In the genomic region with DNA sequence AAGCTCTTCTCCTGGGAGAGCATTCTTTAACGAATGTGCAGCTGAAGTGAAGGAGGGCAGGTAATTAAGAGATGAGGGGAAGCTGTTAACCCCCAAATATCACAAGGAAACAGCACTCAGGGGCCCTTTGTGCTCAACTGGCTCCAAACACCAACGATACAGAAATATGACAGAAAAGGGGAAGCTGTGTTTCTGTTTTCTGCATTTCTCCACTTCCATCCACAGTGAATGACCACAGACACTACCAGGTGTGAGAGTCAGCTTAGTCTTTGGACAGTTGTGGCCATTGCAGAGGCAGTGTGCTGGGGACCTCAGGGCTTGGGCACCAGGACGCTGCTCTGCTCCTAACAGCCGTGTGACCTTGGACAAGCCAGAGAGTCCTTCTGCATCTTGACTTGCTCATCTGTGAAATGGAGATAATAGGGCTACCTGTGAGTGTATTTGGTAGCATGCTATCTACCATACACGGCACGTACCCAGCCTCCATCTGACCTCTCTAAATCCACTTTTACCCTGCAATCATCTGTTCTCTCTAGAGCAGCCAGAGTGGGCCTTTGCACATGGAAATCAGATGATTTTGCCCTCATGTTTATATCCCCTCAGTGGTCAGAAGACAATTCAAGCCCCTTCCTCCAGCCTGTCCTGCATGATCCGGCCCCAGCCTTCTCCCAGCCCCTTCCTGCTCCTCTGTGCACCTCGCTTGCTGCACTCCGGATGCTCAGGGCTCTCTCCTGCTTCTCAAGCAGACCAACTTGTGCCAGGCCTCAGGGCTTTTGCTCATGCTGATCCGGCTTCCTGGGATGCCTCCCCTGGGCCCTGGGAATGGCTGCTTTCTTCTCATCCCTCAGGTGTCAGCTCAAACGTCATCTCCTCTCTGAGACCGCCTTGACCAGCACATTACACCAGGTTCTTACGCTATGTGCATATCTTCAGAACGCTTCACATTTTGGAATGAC, we compare ENCODE assay signal across 15 cellular contexts. TPM values are rescaled to one million over a fixed set of nuclear protein-coding genes. Genes with fewer than 3 reads are reported as not detected.
A peak's percentile ranks its signal among the peaks of the same experiment; 100 is the strongest.
DNase-seq lines count a peak whose midpoint lies in the region; ATAC-seq, FAIRE-seq and TF ChIP-seq lines count a peak whose summit lies in the region.
"Had no signal": no experiment of that assay in that cellular context is flagged by ENCODE, and none has a peak within 500 bp of the region (broad histone marks: within the 10 kb centered on the region; RNA-seq: fewer than 3 reads in every experiment).

No MANE protein-coding gene starts in this region.

- H3K27ac ChIP-seq in RWPE1 (peak overlapping the region; percentile 92; the same call in 1 of the 2 replicates), kidney (ENCODE audit: low read depth in 2 of 2, low read length in 2 of 2) (no peak overlapping the region), WERI-Rb-1 (no peak overlapping the region)

- ATAC-seq in HG02588 (IDR thresholded peaks at IDR 0.05; ENCODE audit: unreplicated experiment): no peak
- ATAC-seq: left colon had no signal

- H3K9me3 ChIP-seq in kidney (ENCODE audit: control insufficient read depth in 1 of 2, low read length in 2 of 2) (no peaks in the 10 kb centered on the region), WERI-Rb-1 (ENCODE audit: severe bottlenecking) (no peaks in the 10 kb centered on the region)

- no peaks in the 10 kb centered on the region for H3K27me3 ChIP-seq in WERI-Rb-1 (ENCODE audit: insufficient read depth, low read depth, severe bottlenecking)

- peaks cover 17% of the 10 kb centered on the region for H3K4me1 Mint-ChIP-seq in type B pancreatic cell (ENCODE audit: unreplicated experiment)

- H3K9ac ChIP-seq in kidney (ENCODE audit: low read length in 2 of 2): no peak overlapping the region

- intact Hi-C loops in kidney (cut with DNase I): no loop called here

- POLR2A ChIA-PET in RWPE1 (lab: Yijun Ruan, JAX; ENCODE audit: low non-redundant PET): no interaction called here

- CTCF ChIA-PET in RWPE1 (lab: Yijun Ruan, JAX): interaction anchor here (1.4 kb wide), 1 partner anchor 16 kb away, joined by 4 read pairs; no protein-coding TSS in a partner anchor

- H3K9me3 Mint-ChIP-seq in type B pancreatic cell: no peaks in the 10 kb centered on the region

- TF ChIP-seq CTCF in RWPE1 (conservative IDR thresholded peaks at IDR 0.05; ENCODE audit: low read depth): no peak
- no peak for TF ChIP-seq CTCF in kidney (IDR thresholded peaks at IDR 0.05; ENCODE audit: borderline replicate concordance, extremely low read depth, insufficient read depth)
- TF ChIP-seq CTCF in type B pancreatic cell (conservative IDR thresholded peaks at IDR 0.05): no peak
- TF ChIP-seq CTCF in WERI-Rb-1 (IDR thresholded peaks at IDR 0.05; ENCODE audit: low read depth, low read length): no peak

- peaks cover 3% of the 10 kb centered on the region for H3K27me3 Mint-ChIP-seq in type B pancreatic cell

- H3K4me3 Mint-ChIP-seq in type B pancreatic cell: no peak overlapping the region

- peak; percentile 28 for DNase-seq in activated effector memory CD4-positive, alpha-beta T cell treated with anti-CD3 and anti-CD28 coated beads, Interleukin-2, amount 50 U/mL, for 16 hours
- DNase-seq in activated effector memory CD4-positive, alpha-beta T cell treated with Interleukin-2 at 50 U/mL for 16 hours: no peak
- no peak for DNase-seq in RWPE1 (ENCODE audit: low spot score)
- peak; percentile 52 for DNase-seq in kidney
- peak; percentile 54 for DNase-seq in type B pancreatic cell (ENCODE audit: extremely low spot score, unreplicated experiment)
- no peak for DNase-seq in WERI-Rb-1
- DNase-seq in activated gamma-delta T cell treated with Interleukin-2 at 50 U/mL for 16 hours: no peak
- DNase-seq: activated naive CD4-positive, alpha-beta T cell; NCI-H2029 treated with DMSO at 0.1 percent for 48 hours; NCI-H774 had no signal

- H3K4me1 ChIP-seq in kidney (ENCODE audit: control insufficient read depth in 1 of 2, insufficient read depth in 1 of 2, low read depth in 1 of 2, low read length in 2 of 2): peaks cover 37 to 39% of the 10 kb centered on the region in 2 donors

- H3K27ac Mint-ChIP-seq in type B pancreatic cell: no peak overlapping the region

- no peaks in the 10 kb centered on the region for H3K36me3 Mint-ChIP-seq in type B pancreatic cell

- FAIRE-seq in kidney (lab: Jason Lieb, UNC): no peak

- H3K36me3 ChIP-seq in kidney (ENCODE audit: control insufficient read depth in 1 of 2, insufficient read depth in 2 of 2, low read length in 2 of 2) (no peaks in the 10 kb centered on the region), WERI-Rb-1 (no peaks in the 10 kb centered on the region)

- H3K4me3 ChIP-seq in kidney (ENCODE audit: low read length in 2 of 2) (no peak overlapping the region), WERI-Rb-1 (ENCODE audit: low read depth, low read length) (no peak overlapping the region)

RNA-seq across cellular contexts. Expression of a gene that starts 4.7 kb away (rescaled TPM):
- total RNA-seq in kidney (246 TPM), type B pancreatic cell (ENCODE audit: low replicate concordance) (27.2 and 30.0 TPM in 2 replicates)
- polyA plus RNA-seq in kidney (ENCODE audit: insufficient read depth, low read depth, low replicate concordance): 171 TPM
- total RNA-seq: A673 had no signal
- polyA plus RNA-seq: neural cell had no signal

RNA-seq across cellular contexts. Expression of a gene that starts 45.9 kb away (rescaled TPM):
- total RNA-seq in kidney (0.35 TPM), type B pancreatic cell (ENCODE audit: low replicate concordance) (not detected in 2 replicates)
- polyA plus RNA-seq in kidney (ENCODE audit: insufficient read depth, low read depth, low replicate concordance): not detected
- total RNA-seq: A673, skeletal muscle tissue had no signal

Comparison
In these comparisons a context has a peak if more than half of its experiments do, and no peak if none do; other contexts are left out.
1. DNase-seq: peak in activated effector memory CD4-positive, alpha-beta T cell treated with anti-CD3 and anti-CD28 coated beads, Interleukin-2, amount 50 U/mL, for 16 hours (single experiment), kidney (single experiment) and type B pancreatic cell (single experiment); none in activated effector memory CD4-positive, alpha-beta T cell treated with Interleukin-2 at 50 U/mL for 16 hours (single experiment), RWPE1 (single experiment), WERI-Rb-1 (single experiment) and activated gamma-delta T cell treated with Interleukin-2 at 50 U/mL for 16 hours (single experiment).